Comparison of ENCODE assay signal across 15 cellular contexts in genomic region chr6:14695579-14695978, GRCh38.
DNase-seq lines count a peak whose midpoint lies in the region; ATAC-seq and TF ChIP-seq lines count a peak whose summit lies in the region.
"Had no signal": no experiment of that assay in that cellular context is flagged by ENCODE, and none has a peak within 500 bp of the region (broad histone marks: within the 10 kb centered on the region; RNA-seq: fewer than 3 reads in every experiment).

No MANE protein-coding gene starts in this region.

- no peak for TF ChIP-seq POLR2A in IMR-90 (IDR thresholded peaks at IDR 0.05; ENCODE audit: low read depth, low read length)

- H4K91ac ChIP-seq in IMR-90 (ENCODE audit: insufficient read depth, low read depth, low read length), result peak overlapping the region; percentile 60; the same call in 1 of the 2 replicates

- H4K8ac ChIP-seq in IMR-90 (ENCODE audit: low read depth in 2 of 2, low read length in 2 of 2), result peak overlapping the region in 1 of 2 experiments; percentile 71; a peak in 1 of 4 replicates

- BruUV-seq in IMR-90 (replicated peaks; lab: Mats Ljungman, UMichigan), result no TSS peak

- H3K9me3 Mint-ChIP-seq in type B pancreatic cell, result peaks cover 9% of the 10 kb centered on the region

- no peak overlapping the region for H3K4me3 ChIP-seq in IMR-90 (ENCODE audit: insufficient read depth, low read depth, low read length)
- no peak overlapping the region for H3K4me3 ChIP-seq in SK-N-SH (ENCODE audit: low read depth in 2 of 2, low read length in 1 of 2)

- H4K20me1 ChIP-seq in IMR-90 (ENCODE audit: insufficient read depth, low read length), result no peaks in the 10 kb centered on the region
- H4K20me1 ChIP-seq in SK-N-SH (ENCODE audit: insufficient read depth), result no peaks in the 10 kb centered on the region

- no peak overlapping the region for H3K23ac ChIP-seq in IMR-90 (ENCODE audit: low read depth, low read length)

- POLR2A ChIA-PET in IMR-90 (lab: Charles Lee; ENCODE audit: unreplicated experiment), result no interaction called here
- POLR2A ChIA-PET in SK-N-SH (lab: Yijun Ruan, JAX), result interaction anchor here (0.6 to 0.7 kb wide), 2 partner anchors 12 to 302 kb away, joined by 3 read pairs; no protein-coding TSS in a partner anchor

- no peak for DNase-seq in IMR-90
- peak; percentile 59 for DNase-seq in SK-N-SH
- DNase-seq in islet precursor cell, result peak; percentile 80
- no peak for DNase-seq in type B pancreatic cell (ENCODE audit: extremely low spot score, unreplicated experiment)
- no peak for DNase-seq in NCI-H510A (lab: John Stamatoyannopoulos, UW)
- no peak for DNase-seq in CD1c-positive myeloid dendritic cell (ENCODE audit: extremely low spot score)
- no peak for DNase-seq in Right ventricle myocardium inferior (ENCODE audit: missing footprints)
- DNase-seq: COR-L47, HCEC 1CT, KBM-7, NCI-H1436, NCI-H2081, NCI-H524, SHP77 had no signal

- no peaks in the 10 kb centered on the region for H3K79me2 ChIP-seq in SK-N-SH (ENCODE audit: insufficient read depth)

- H3K9me2 ChIP-seq in SK-N-SH, result no peaks in the 10 kb centered on the region

- peaks cover 4% of the 10 kb centered on the region; the same call in 1 of the 2 replicates for H3K9me1 ChIP-seq in IMR-90 (ENCODE audit: insufficient read depth, low read length)

- ATAC-seq in IMR-90 (ENCODE audit: low read depth) (no peak), Right ventricle myocardium inferior (no peak)

- no peaks in the 10 kb centered on the region for H3F3A ChIP-seq in SK-N-SH (replicated peaks; ENCODE audit: insufficient read depth)

- no peak overlapping the region for H3K27ac ChIP-seq in IMR-90 (ENCODE audit: insufficient read depth, low read length)
- peak overlapping the region in 1 of 2 experiments; percentile 36; a peak in 2 of 4 replicates for H3K27ac ChIP-seq in SK-N-SH (ENCODE audit: low read depth in 2 of 2, low read length in 1 of 2)

- H3K36me3 ChIP-seq in IMR-90 (ENCODE audit: control insufficient read depth, insufficient read depth, low read length), result no peaks in the 10 kb centered on the region
- no peaks in the 10 kb centered on the region for H3K36me3 ChIP-seq in SK-N-SH (replicated peaks in 1 of 2; ENCODE audit: control insufficient read depth in 1 of 2, insufficient read depth in 2 of 2, low read length in 1 of 2)

- intact Hi-C loops in IMR-90 (cut with micrococcal nuclease), result no loop called here
- intact Hi-C loops in Right ventricle myocardium inferior (cut with DNase I), result no loop called here

- H3K4me3 Mint-ChIP-seq in type B pancreatic cell, result peak overlapping the region; percentile 2
- H3K4me3 Mint-ChIP-seq: CD14-positive monocyte had no signal

- H3K4me1 Mint-ChIP-seq in type B pancreatic cell (ENCODE audit: unreplicated experiment), result peaks cover 13% of the 10 kb centered on the region

- H3K4me2 ChIP-seq in IMR-90 (ENCODE audit: low read depth, low read length), result peak overlapping the region; percentile 4; the same call in 1 of the 2 replicates
- H3K4me2 ChIP-seq in SK-N-SH, result no peak overlapping the region

- in situ Hi-C loops in IMR-90 (cut with MboI; ENCODE audit: low sequenced_read_pairs), result no loop called here

- peak overlapping the region; percentile 78 for H2BK120ac ChIP-seq in IMR-90 (ENCODE audit: low read depth, low read length)

- no peak overlapping the region for H3K56ac ChIP-seq in IMR-90 (ENCODE audit: extremely low read depth, insufficient read depth, low read length)

- peak overlapping the region; percentile 80 for H2BK20ac ChIP-seq in IMR-90 (ENCODE audit: low read depth, low read length)

- CTCF ChIA-PET in IMR-90 (lab: Yijun Ruan, JAX), result no interaction called here
- CTCF ChIA-PET in SK-N-SH (lab: Yijun Ruan, JAX), result no interaction called here

- H3K4me1 ChIP-seq in IMR-90 (ENCODE audit: control insufficient read depth, insufficient read depth, low read length) (peaks cover 3% of the 10 kb centered on the region; the same call in 1 of the 2 replicates), SK-N-SH (ENCODE audit: control insufficient read depth in 1 of 2, insufficient read depth in 2 of 2, low read depth in 1 of 2, low read length in 1 of 2) (peaks cover 0 to 16% of the 10 kb centered on the region in 2 experiments; a peak in 2 of 4 replicates)

- no peak for TF ChIP-seq CTCF in IMR-90 (conservative IDR thresholded peaks at IDR 0.05; ENCODE audit: low read depth, low read length)
- TF ChIP-seq CTCF in SK-N-SH (IDR thresholded peaks at IDR 0.05), result no peak
- no peak for TF ChIP-seq CTCF in type B pancreatic cell (conservative IDR thresholded peaks at IDR 0.05)

- no peak overlapping the region for H4K5ac ChIP-seq in IMR-90 (ENCODE audit: low read depth, low read length)

- H3K9ac ChIP-seq in IMR-90 (ENCODE audit: low read depth, low read length), result no peak overlapping the region
- no peak overlapping the region for H3K9ac ChIP-seq in SK-N-SH

- H3K4ac ChIP-seq in IMR-90 (ENCODE audit: low read depth, low read length), result peak overlapping the region; percentile 73; the same call in 1 of the 2 replicates

- H3K14ac ChIP-seq in IMR-90 (replicated peaks; ENCODE audit: low read depth, low read length), result peak overlapping the region; percentile 44

- peak overlapping the region; percentile 27 for H2BK15ac ChIP-seq in IMR-90 (ENCODE audit: low read depth, low read length)

- no peak overlapping the region for H2AK9ac ChIP-seq in IMR-90 (replicated peaks; ENCODE audit: low read depth, low read length, poor library complexity)

- dilution Hi-C loops in IMR-90 (cut with HindIII; ENCODE audit: low sequenced_read_pairs, unreplicated experiment), result no loop called here

- H2BK5ac ChIP-seq in IMR-90 (ENCODE audit: low read depth, low read length, poor library complexity, severe bottlenecking), result no peak overlapping the region

- H3K27ac Mint-ChIP-seq in type B pancreatic cell, result no peak overlapping the region
- H3K27ac Mint-ChIP-seq: CD14-positive monocyte had no signal

- no peak for TF ChIP-seq RAD21 in IMR-90 (IDR thresholded peaks at IDR 0.05; ENCODE audit: low read length)
- peak; percentile 39 for TF ChIP-seq RAD21 in SK-N-SH (IDR thresholded peaks at IDR 0.05; ENCODE audit: low read length)

- peak overlapping the region; percentile 7; the same call in 1 of the 2 replicates for H2AK5ac ChIP-seq in IMR-90 (ENCODE audit: low read depth, low read length)

- no peaks in the 10 kb centered on the region for H3K36me3 Mint-ChIP-seq in type B pancreatic cell

- TF ChIP-seq EP300 in SK-N-SH (IDR thresholded peaks at IDR 0.05; ENCODE audit: borderline replicate concordance in 1 of 2, low read depth in 1 of 2, low read length in 1 of 2), result peak in 1 of 2 experiments; percentile 59; a peak in 1 of 4 replicates

- no peak overlapping the region for H3K18ac ChIP-seq in IMR-90 (ENCODE audit: low read depth, low read length)

- H3K27me3 Mint-ChIP-seq in type B pancreatic cell, result no peaks in the 10 kb centered on the region

- H2AFZ ChIP-seq in IMR-90 (replicated peaks; ENCODE audit: low read length, poor library complexity), result peak overlapping the region; percentile 77
- no peak overlapping the region for H2AFZ ChIP-seq in SK-N-SH (ENCODE audit: low read depth)

- H3K79me1 ChIP-seq in IMR-90 (ENCODE audit: low read depth in 1 of 2, low read length in 2 of 2), result no peaks in the 10 kb centered on the region

- H3K9me3 ChIP-seq in IMR-90 (ENCODE audit: control insufficient read depth, insufficient read depth, low read length) (0 out of 2 replicates have a peak, but pooled peaks cover 2% of the 10 kb centered on the region), SK-N-SH (no peaks in the 10 kb centered on the region)

- WGBS in IMR-90 (ENCODE audit: extremely low coverage in 2 of 2, insufficient read length in 1 of 2), 2 experiments, result 43% methylated on average over 6 of the region's 6 CpGs; no CpG with 5 or more reads in 1 of the 2 experiments
- WGBS in SK-N-SH (ENCODE audit: low lambda C conversion rate), result 10% methylated on average over 6 of the region's 6 CpGs

- no peaks in the 10 kb centered on the region for H3K27me3 ChIP-seq in IMR-90 (ENCODE audit: control insufficient read depth, insufficient read depth, low read length)
- H3K27me3 ChIP-seq in SK-N-SH (ENCODE audit: insufficient read depth), result no peaks in the 10 kb centered on the region

TF ChIP-seq in IMR-90, 13 proteins besides CTCF, POLR2A, EP300 and RAD21 (continues in another document):
- TF ChIP-seq ELK1 (IDR thresholded peaks at IDR 0.05; ENCODE audit: borderline replicate concordance, low read depth, low read length) (no peak), MAZ (IDR thresholded peaks at IDR 0.05; ENCODE audit: borderline replicate concordance, low read depth, low read length) (no peak), RFX5 (IDR thresholded peaks at IDR 0.05; ENCODE audit: low read depth, low read length) (no peak), FOS (IDR thresholded peaks at IDR 0.05; ENCODE audit: low read depth, low read length) (no peak), SMC3 (IDR thresholded peaks at IDR 0.05; ENCODE audit: low read depth, low read length) (no peak), RCOR1 (IDR thresholded peaks at IDR 0.05; ENCODE audit: insufficient replicate concordance, low read length) (no peak)

TF ChIP-seq in SK-N-SH, 30 proteins besides CTCF, POLR2A, EP300 and RAD21:
- peak; percentile 74; the same call in 1 of the 2 replicates for TF ChIP-seq RCOR1 (IDR thresholded peaks at IDR 0.05; ENCODE audit: low read length)
- TF ChIP-seq RFX5 (IDR thresholded peaks at IDR 0.05; ENCODE audit: low read length), result peak; percentile 38; the same call in 1 of the 2 replicates
- TF ChIP-seq MEF2A (IDR thresholded peaks at IDR 0.05; ENCODE audit: borderline replicate concordance, low read depth), result no peak
- TF ChIP-seq GABPA (IDR thresholded peaks at IDR 0.05; ENCODE audit: low read depth), result no peak
- peak; percentile 76; the same call in 1 of the 2 replicates for TF ChIP-seq MXI1 (IDR thresholded peaks at IDR 0.05; ENCODE audit: low read depth, low read length)
- TF ChIP-seq CHD2 (IDR thresholded peaks at IDR 0.05; ENCODE audit: low read length, partially characterized antibody), result no peak
- TF ChIP-seq GATA2 (CRISPR knock-in tag; IDR thresholded peaks at IDR 0.05), result peak; percentile 96
- TF ChIP-seq SMC3 (IDR thresholded peaks at IDR 0.05; ENCODE audit: low read depth, low read length), result peak; percentile 7; the same call in 1 of the 2 replicates
TF ChIP-seq in SK-N-SH: peak in this region for 5.

Comparison
In these comparisons a context has a peak if more than half of its experiments do, and no peak if none do; other contexts are left out.
1. DNase-seq: peak in SK-N-SH (single experiment) and islet precursor cell (single experiment); none in IMR-90 (single experiment), type B pancreatic cell (single experiment), NCI-H510A (single experiment), CD1c-positive myeloid dendritic cell (single experiment) and Right ventricle myocardium inferior (single experiment).